In genomic region chr17:76458580-76459490, GRCh38 we compare ENCODE assay signal across 8 cellular contexts. TPM values are rescaled to one million over a fixed set of nuclear protein-coding genes. Genes with fewer than 3 reads are reported as not detected.
DNase-seq lines count a peak whose midpoint lies in the region; ATAC-seq, FAIRE-seq and TF ChIP-seq lines count a peak whose summit lies in the region.

No MANE protein-coding gene starts in this region.

- WGBS in A549 (ENCODE audit: missing lambda C conversion rate), result 28% methylated on average over 9 of the region's 9 CpGs
- 60 to 75% methylated on average over 5 to 9 of the region's 9 CpGs for WGBS in endodermal cell (ENCODE audit: insufficient coverage in 1 of 2, insufficient read length in 1 of 2), 2 experiments
- WGBS in lower leg skin, 2 donors, result 35 to 61% methylated on average over 6 to 9 of the region's 9 CpGs

- H3K4me1 Mint-ChIP-seq in endodermal cell (peaks cover 3% of the 10 kb centered on the region), nephron progenitor cell (peaks cover 14% of the 10 kb centered on the region)
- no peaks in the 10 kb centered on the region for H3K4me1 Mint-ChIP-seq in activated T-helper 2 cell treated with anti-CD3 and anti-CD28 coated beads, Interferon-gamma antibody, Interleukin-2, Interleukin-4, amounts not matched to agents 10 μg/mL and 5 μg/mL and 100 μg/mL, durations not matched to agents 14 hours and 24 hours and 36 hours (ENCODE audit: low read depth)

- peak; percentile 91 to 95 for ATAC-seq in A549

- POLR2A ChIA-PET in A549 (lab: Yijun Ruan, JAX), result interaction anchor here (0.6 to 1.4 kb wide), 3 partner anchors 14 to 556 kb away, joined by 3 to 4 read pairs (median 3); no protein-coding TSS in a partner anchor

- H3K4me2 ChIP-seq in A549, result no peak overlapping the region

- no peak overlapping the region for H3K4me3 Mint-ChIP-seq in endodermal cell
- H3K4me3 Mint-ChIP-seq in nephron progenitor cell, result no peak overlapping the region
- H3K4me3 Mint-ChIP-seq in activated T-helper 2 cell treated with anti-CD3 and anti-CD28 coated beads, Interferon-gamma antibody, Interleukin-2, Interleukin-4, amounts not matched to agents 10 μg/mL and 5 μg/mL and 100 μg/mL, durations not matched to agents 14 hours and 24 hours and 36 hours (ENCODE audit: low read depth), result no peak overlapping the region

- TF ChIP-seq POLR2A in A549 (IDR thresholded peaks at IDR 0.05; ENCODE audit: low read length) (no peak), lower leg skin (IDR thresholded peaks at IDR 0.05) (no peak)

- TF ChIP-seq RAD21 in A549 (conservative IDR thresholded peaks at IDR 0.05 in 1 of 2, IDR thresholded peaks at IDR 0.05 in 1 of 2), result peak; percentile 82 to 89

- no peaks in the 10 kb centered on the region for H3K36me3 ChIP-seq in endodermal cell (ENCODE audit: control insufficient read depth, insufficient read depth, low read length)

- no peaks in the 10 kb centered on the region for H3K9me3 Mint-ChIP-seq in endodermal cell
- no peaks in the 10 kb centered on the region for H3K9me3 Mint-ChIP-seq in nephron progenitor cell
- no peaks in the 10 kb centered on the region for H3K9me3 Mint-ChIP-seq in activated T-helper 2 cell treated with anti-CD3 and anti-CD28 coated beads, Interferon-gamma antibody, Interleukin-2, Interleukin-4, amounts not matched to agents 10 μg/mL and 5 μg/mL and 100 μg/mL, durations not matched to agents 14 hours and 24 hours and 36 hours

- no peaks in the 10 kb centered on the region for H3K27me3 Mint-ChIP-seq in endodermal cell (ENCODE audit: insufficient read depth)
- peaks cover 3% of the 10 kb centered on the region for H3K27me3 Mint-ChIP-seq in nephron progenitor cell (ENCODE audit: low read depth, poor library complexity)
- H3K27me3 Mint-ChIP-seq in activated T-helper 2 cell treated with anti-CD3 and anti-CD28 coated beads, Interferon-gamma antibody, Interleukin-2, Interleukin-4, amounts not matched to agents 10 μg/mL and 5 μg/mL and 100 μg/mL, durations not matched to agents 14 hours and 24 hours and 36 hours (ENCODE audit: low read depth), result peaks cover 4% of the 10 kb centered on the region

- CTCF ChIA-PET in A549 (lab: Yijun Ruan, JAX), result interaction anchor here (0.5 to 41.7 kb wide), 49 partner anchors 12 to 255 kb away, joined by 3 to 1994 read pairs (median 5); partner anchors contain the start of genes AANAT, PRPSAP1, QRICH2 and RHBDF2

- H3K36me3 Mint-ChIP-seq in endodermal cell (ENCODE audit: low read depth) (no peaks in the 10 kb centered on the region), nephron progenitor cell (ENCODE audit: low read depth) (no peaks in the 10 kb centered on the region)
- no peaks in the 10 kb centered on the region for H3K36me3 Mint-ChIP-seq in activated T-helper 2 cell treated with anti-CD3 and anti-CD28 coated beads, Interferon-gamma antibody, Interleukin-2, Interleukin-4, amounts not matched to agents 10 μg/mL and 5 μg/mL and 100 μg/mL, durations not matched to agents 14 hours and 24 hours and 36 hours (ENCODE audit: low read depth)

- DNase-seq in A549 (ENCODE audit: low read depth in 1 of 2, low spot score in 1 of 2) (peak; percentile 78 to 91), NCI-H82 treated with DMSO at 0.1 percent for 48 hours (lab: John Stamatoyannopoulos, UW; ENCODE audit: unreplicated experiment) (peak; percentile 25), endodermal cell (peak; percentile 96), nephron progenitor cell (peak; percentile 64), hippocampal formation (lab: John Stamatoyannopoulos, UW) (no peak), lower leg skin (ENCODE audit: low spot score in 2 of 2) (no peak)
- DNase-seq in activated T-helper 2 cell treated with anti-CD3 and anti-CD28 coated beads, Interferon-gamma antibody, Interleukin-2, Interleukin-4, amounts not matched to agents 10 μg/mL and 5 μg/mL and 100 μg/mL, durations not matched to agents 14 hours and 24 hours and 36 hours (ENCODE audit: low spot score), result no peak

- H3K27ac Mint-ChIP-seq in endodermal cell (no peak overlapping the region), nephron progenitor cell (no peak overlapping the region)
- H3K27ac Mint-ChIP-seq in activated T-helper 2 cell treated with anti-CD3 and anti-CD28 coated beads, Interferon-gamma antibody, Interleukin-2, Interleukin-4, amounts not matched to agents 10 μg/mL and 5 μg/mL and 100 μg/mL, durations not matched to agents 14 hours and 24 hours and 36 hours, result no peak overlapping the region

- no peak for TF ChIP-seq EP300 in A549 (IDR thresholded peaks at IDR 0.05)

- no peaks in the 10 kb centered on the region for H3K27me3 ChIP-seq in endodermal cell (ENCODE audit: control insufficient read depth, insufficient read depth, low read length, poor library complexity, severe bottlenecking)

- TF ChIP-seq CTCF in A549 (IDR thresholded peaks at IDR 0.05) (peak; percentile 76), GM12874 (IDR thresholded peaks at IDR 0.05; ENCODE audit: insufficient read depth, low read depth, low read length) (peak; percentile 83), endodermal cell (conservative IDR thresholded peaks at IDR 0.05) (peak; percentile 75), nephron progenitor cell (IDR thresholded peaks at IDR 0.05) (peak; percentile 36), lower leg skin (IDR thresholded peaks at IDR 0.05) (no peak)

- no peak overlapping the region for H3K9ac ChIP-seq in endodermal cell (ENCODE audit: extremely low read depth, low read length, poor library complexity, severe bottlenecking)

- no peaks in the 10 kb centered on the region for H3K4me1 ChIP-seq in A549
- H3K4me1 ChIP-seq in endodermal cell (ENCODE audit: control insufficient read depth, insufficient read depth, low read length), result no peaks in the 10 kb centered on the region

- peak; percentile 32 for FAIRE-seq in A549 (lab: Jason Lieb, UNC)

- no peak overlapping the region for H3K4me3 ChIP-seq in A549
- H3K4me3 ChIP-seq in endodermal cell (ENCODE audit: low read length), result no peak overlapping the region
- H3K4me3 ChIP-seq in lower leg skin (ENCODE audit: low read depth, poor library complexity, severe bottlenecking), result no peak overlapping the region

- H3K27ac ChIP-seq in A549, result no peak overlapping the region; a peak in 1 of 6 replicates
- peak overlapping the region; percentile 41 for H3K27ac ChIP-seq in endodermal cell (ENCODE audit: low read depth, low read length)

- no peaks in the 10 kb centered on the region for H3K9me3 ChIP-seq in A549
- H3K9me3 ChIP-seq in endodermal cell (ENCODE audit: control insufficient read depth, low read length), result no peaks in the 10 kb centered on the region

- intact Hi-C loops in lower leg skin (cut with DNase I; ENCODE audit: low total_unique reads), result no loop called here
- intact Hi-C loops in activated T-helper 2 cell treated with anti-CD3 and anti-CD28 coated beads, Interferon-gamma antibody, Interleukin-2, Interleukin-4, amounts not matched to agents 10 μg/mL and 5 μg/mL and 100 μg/mL, durations not matched to agents 14 hours and 24 hours and 36 hours (cut with micrococcal nuclease), result no loop called here

TF ChIP-seq in A549, 52 proteins besides CTCF, POLR2A, EP300 and RAD21 (continues in another document):
- TF ChIP-seq CEBPB (IDR thresholded peaks at IDR 0.05) (no peak), RNF2 (IDR thresholded peaks at IDR 0.05; ENCODE audit: borderline replicate concordance, low read depth) (no peak), E2F6 (IDR thresholded peaks at IDR 0.05; ENCODE audit: borderline replicate concordance, low read depth) (no peak)

RNA-seq across cellular contexts. Expression of gene UBE2O, which starts 5.9 kb away (rescaled TPM):
- 22.0 and 28.8 TPM in 2 replicates for polyA plus RNA-seq in A549 (2011; rRNA removed)
- 21.4 and 22.1 TPM in 2 replicates for polyA plus RNA-seq in A549 (2012; cell fraction: cytosol; rRNA removed)
- 69.1 and 79.4 TPM in 2 replicates for polyA plus RNA-seq in A549 (2012; cell fraction: nucleus; rRNA removed)
- 24.5 to 25.9 TPM (median 25.7 TPM) in 3 replicates for polyA plus RNA-seq in A549 (2017; fragmentation: RNase III; extraction: RNeasy Plus Mini Kit Qiagen cat#74134 plus additional on column Dnase treatment)
- polyA minus RNA-seq in A549 (2011; rRNA and poly(A)+ RNA removed), result 68.8 and 81.3 TPM in 2 replicates
- total RNA-seq in endodermal cell, result 10 to 100 TPM; 45.4 to 46.5 TPM
- polyA plus RNA-seq in endodermal cell (2013, experiment 1 of 2), result 41.5 TPM
- polyA plus RNA-seq in endodermal cell (2013, experiment 2 of 2), result 38.4 TPM
- 10 to 100 TPM; 20.3 to 52.0 (median 26.0) TPM for total RNA-seq in lower leg skin
- 46.0 and 46.5 TPM in 2 replicates for total RNA-seq in activated T-helper 2 cell treated with anti-CD3 and anti-CD28 coated beads, Interferon-gamma antibody, Interleukin-2, Interleukin-4, amounts not matched to agents 10 μg/mL and 5 μg/mL and 100 μg/mL, durations not matched to agents 14 hours and 24 hours and 36 hours

RNA-seq across cellular contexts. Expression of gene AANAT, which starts 8.6 kb away (rescaled TPM):
- 0.08 TPM in 1 of 2 replicates, not detected in the other for polyA plus RNA-seq in A549 (2011; rRNA removed)
- polyA plus RNA-seq in A549 (2012; cell fraction: cytosol; rRNA removed), result 0.21 and 0.26 TPM in 2 replicates
- polyA plus RNA-seq in A549 (2012; cell fraction: nucleus; rRNA removed), result 0.78 and 0.96 TPM in 2 replicates
- 0.13 TPM in 1 of 3 replicates, not detected in the others for polyA plus RNA-seq in A549 (2017; fragmentation: RNase III; extraction: RNeasy Plus Mini Kit Qiagen cat#74134 plus additional on column Dnase treatment)
- not detected in 2 replicates for polyA minus RNA-seq in A549 (2011; rRNA and poly(A)+ RNA removed)
- not detected for total RNA-seq in endodermal cell
- polyA plus RNA-seq in endodermal cell (2013, experiment 1 of 2), result not detected
- polyA plus RNA-seq in endodermal cell (2013, experiment 2 of 2), result 0.29 TPM
- not detected for total RNA-seq in lower leg skin
- 0.18 TPM in 1 of 2 replicates, not detected in the other for total RNA-seq in activated T-helper 2 cell treated with anti-CD3 and anti-CD28 coated beads, Interferon-gamma antibody, Interleukin-2, Interleukin-4, amounts not matched to agents 10 μg/mL and 5 μg/mL and 100 μg/mL, durations not matched to agents 14 hours and 24 hours and 36 hours

RNA-seq across cellular contexts. Expression of gene RHBDF2, which starts 42.4 kb away (rescaled TPM):
- polyA plus RNA-seq in A549 (2011; rRNA removed), result 14.0 and 19.9 TPM in 2 replicates
- 37.0 and 54.6 TPM in 2 replicates for polyA plus RNA-seq in A549 (2012; cell fraction: cytosol; rRNA removed)
- 149 and 184 TPM in 2 replicates for polyA plus RNA-seq in A549 (2012; cell fraction: nucleus; rRNA removed)
- 42.9 to 50.2 TPM (median 46.0 TPM) in 3 replicates for polyA plus RNA-seq in A549 (2017; fragmentation: RNase III; extraction: RNeasy Plus Mini Kit Qiagen cat#74134 plus additional on column Dnase treatment)
- polyA minus RNA-seq in A549 (2011; rRNA and poly(A)+ RNA removed), result 17.4 and 22.8 TPM in 2 replicates
- 10 to 100 TPM; 28.5 to 31.1 TPM for total RNA-seq in endodermal cell
- 6.1 TPM for polyA plus RNA-seq in endodermal cell (2013, experiment 1 of 2)
- 6.0 TPM for polyA plus RNA-seq in endodermal cell (2013, experiment 2 of 2)
- 10 to 100 TPM; 53.7 to 76.1 (median 62.6) TPM for total RNA-seq in lower leg skin
- total RNA-seq in activated T-helper 2 cell treated with anti-CD3 and anti-CD28 coated beads, Interferon-gamma antibody, Interleukin-2, Interleukin-4, amounts not matched to agents 10 μg/mL and 5 μg/mL and 100 μg/mL, durations not matched to agents 14 hours and 24 hours and 36 hours, result 45.3 and 48.5 TPM in 2 replicates

Comparison
In these comparisons a context has a peak if more than half of its experiments do, and no peak if none do; other contexts are left out.
1. DNase-seq: peak in A549 (2 of 2), NCI-H82 treated with DMSO at 0.1 percent for 48 hours (single experiment), endodermal cell (single experiment) and nephron progenitor cell (single experiment); none in hippocampal formation (0 of 2), lower leg skin (0 of 2) and activated T-helper 2 cell treated with anti-CD3 and anti-CD28 coated beads, Interferon-gamma antibody, Interleukin-2, Interleukin-4, amounts not matched to agents 10 μg/mL and 5 μg/mL and 100 μg/mL, durations not matched to agents 14 hours and 24 hours and 36 hours (single experiment).
2. CTCF ChIP-seq: peak in A549 (single experiment), GM12874 (single experiment), endodermal cell (single experiment) and nephron progenitor cell (single experiment); none in lower leg skin (0 of 3).